ENCODE assay signal across 1 cellular context in genomic region chr21:42839271-42840231, GRCh38.
TF ChIP-seq lines count a peak whose summit lies in the region.

No MANE protein-coding gene starts in this region.

TF ChIP-seq in WTC11, 78 proteins besides CTCF, POLR2A, EP300 and RAD21 (continued from another document):
- TF ChIP-seq FOXP4 (CRISPR knock-in tag; IDR thresholded peaks at IDR 0.05) (no peak), RORB (CRISPR knock-in tag; IDR thresholded peaks at IDR 0.05) (no peak), IRF1 (CRISPR knock-in tag; IDR thresholded peaks at IDR 0.05) (no peak), MXD4 (CRISPR knock-in tag; IDR thresholded peaks at IDR 0.05; ENCODE audit: borderline replicate concordance) (no peak), SMAD3 (CRISPR knock-in tag; IDR thresholded peaks at IDR 0.05; ENCODE audit: borderline replicate concordance) (no peak), FOXJ3 (CRISPR knock-in tag; IDR thresholded peaks at IDR 0.05; ENCODE audit: borderline replicate concordance) (no peak), ZNF138 (CRISPR knock-in tag; conservative IDR thresholded peaks at IDR 0.05) (no peak), AR (CRISPR knock-in tag; IDR thresholded peaks at IDR 0.05) (no peak), FOXK1 (CRISPR knock-in tag; IDR thresholded peaks at IDR 0.05) (no peak)
TF ChIP-seq in WTC11: peak in this region for 0.
